8 cellular contexts compared by ENCODE assay signal in the genomic region with DNA sequence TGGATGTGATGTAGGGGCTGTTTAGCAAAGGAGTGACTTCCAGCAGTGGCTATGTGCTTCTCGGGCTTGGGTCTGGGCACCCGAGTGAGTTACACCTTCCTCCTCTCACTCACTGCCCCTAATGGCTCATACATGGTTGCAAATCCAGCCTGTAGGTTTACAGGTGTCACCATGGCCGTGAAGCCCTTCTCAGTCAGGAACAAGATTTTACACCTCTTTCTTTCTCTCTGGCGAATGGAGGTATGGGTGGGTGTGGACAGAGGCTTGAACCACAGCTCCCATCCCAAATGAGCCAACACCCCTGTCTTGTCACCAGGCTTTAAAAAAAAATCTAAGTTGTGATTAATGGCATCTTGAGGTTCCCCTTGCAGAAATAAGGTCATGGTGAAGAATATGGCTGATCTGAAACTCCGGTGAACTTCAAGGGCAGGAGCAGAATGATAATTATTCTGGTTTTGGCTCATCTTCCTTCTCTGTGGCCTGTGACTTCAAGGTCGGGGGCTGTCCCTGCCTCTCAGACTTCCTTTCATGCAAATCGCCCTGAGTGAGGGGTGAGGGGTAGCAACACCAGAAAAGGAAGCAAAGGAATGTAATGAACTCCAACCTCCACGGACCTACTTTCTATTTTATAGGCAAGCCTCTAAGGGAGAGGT.
DNase-seq lines count a peak whose midpoint lies in the region; ATAC-seq and TF ChIP-seq lines count a peak whose summit lies in the region.

No MANE protein-coding gene starts in this region.

- ATAC-seq in GM19438 (IDR thresholded peaks at IDR 0.05; ENCODE audit: low read depth, unreplicated experiment): peak; percentile 89
- ATAC-seq in HG03103 (IDR thresholded peaks at IDR 0.05; ENCODE audit: low read depth, unreplicated experiment): peak; percentile 95
- no peak for ATAC-seq in Right ventricle myocardium superior (ENCODE audit: poor library complexity)
- no peak for ATAC-seq in left lobe of liver

- no peaks in the 10 kb centered on the region for H3K9me3 ChIP-seq in ascending aorta

- peak; percentile 80 to 83 for DNase-seq in activated T-cell treated with anti-CD3 and anti-CD28 coated beads, Interleukin-2, amount 50 U/mL, for 48 hours
- DNase-seq in stimulated activated CD8-positive, alpha-beta memory T cell treated with anti-CD3 and anti-CD28 coated beads, Interleukin-4, amount 100 ng/mL, for 24 hours (ENCODE audit: low read depth): peak; percentile 42
- DNase-seq in Right ventricle myocardium superior: no peak
- no peak for DNase-seq in left lobe of liver (ENCODE audit: low spot score)
- DNase-seq in ascending aorta (ENCODE audit: low spot score in 2 of 2): no peak
- DNase-seq in SHP77 (lab: John Stamatoyannopoulos, UW): no peak

- H3K27me3 ChIP-seq in ascending aorta: no peaks in the 10 kb centered on the region

- no peak for TF ChIP-seq CTCF in ascending aorta (IDR thresholded peaks at IDR 0.05)

- no peaks in the 10 kb centered on the region for H3K36me3 ChIP-seq in ascending aorta

- no peaks in the 10 kb centered on the region for H3K4me1 ChIP-seq in ascending aorta

- H3K4me3 ChIP-seq in ascending aorta: no peak overlapping the region

- no peak overlapping the region for H3K27ac ChIP-seq in ascending aorta

- intact Hi-C loops in Right ventricle myocardium superior (cut with DNase I) (loop anchor here (10.0 kb wide), 1 partner anchor 315 kb away; no protein-coding TSS in a partner anchor), ascending aorta (cut with DNase I) (no loop called here)

Comparison
In these comparisons a context has a peak if more than half of its experiments do, and no peak if none do; other contexts are left out.
1. ATAC-seq: peak in GM19438 (single experiment) and HG03103 (single experiment); none in Right ventricle myocardium superior (single experiment) and left lobe of liver (single experiment).
2. DNase-seq: peak in activated T-cell treated with anti-CD3 and anti-CD28 coated beads, Interleukin-2, amount 50 U/mL, for 48 hours (2 of 2) and stimulated activated CD8-positive, alpha-beta memory T cell treated with anti-CD3 and anti-CD28 coated beads, Interleukin-4, amount 100 ng/mL, for 24 hours (single experiment); none in Right ventricle myocardium superior (single experiment), left lobe of liver (single experiment), ascending aorta (0 of 2) and SHP77 (0 of 2).